ENCODE assay signal across 8 cellular contexts in the genomic region with DNA sequence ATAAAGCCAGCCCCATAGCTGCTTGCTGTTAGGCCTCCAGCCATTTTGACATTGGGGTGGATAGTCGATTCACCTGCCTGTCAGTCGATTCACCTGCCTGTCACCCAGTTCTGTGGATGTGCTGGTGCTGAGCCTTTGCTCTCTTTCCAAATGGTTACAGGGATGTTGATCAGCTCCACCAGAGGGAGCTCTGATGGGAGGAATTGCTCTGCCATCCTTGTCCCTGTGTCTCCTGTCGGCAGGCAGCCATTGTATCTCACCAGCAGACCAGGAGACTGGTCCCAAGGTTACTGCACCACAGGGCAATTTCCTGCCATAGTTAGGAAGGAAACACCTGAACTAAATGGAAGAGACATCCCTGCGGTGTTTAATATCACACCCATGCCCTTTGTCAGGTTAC. TPM values are rescaled to one million over a fixed set of nuclear protein-coding genes. Genes with fewer than 3 reads are reported as not detected.
DNase-seq lines count a peak whose midpoint lies in the region; ATAC-seq and TF ChIP-seq lines count a peak whose summit lies in the region.

No MANE protein-coding gene starts in this region.

- no peak overlapping the region for H3K27ac ChIP-seq in body of pancreas
- no peak overlapping the region for H3K27ac ChIP-seq in liver (ENCODE audit: low read depth in 1 of 2, low read length in 2 of 2)
- no peak overlapping the region for H3K27ac ChIP-seq in CD4-positive, alpha-beta memory T cell (ENCODE audit: low read depth, low read length)

- no peak overlapping the region for H3K9ac ChIP-seq in liver (ENCODE audit: low read depth in 1 of 2, low read length in 2 of 2)

- 36 to 49% methylated on average over 4 of the region's 4 CpGs for WGBS in body of pancreas, 2 donors
- 73% methylated on average over 4 of the region's 4 CpGs for WGBS in liver

- no peaks in the 10 kb centered on the region for H3K9me3 ChIP-seq in body of pancreas
- no peaks in the 10 kb centered on the region for H3K9me3 ChIP-seq in liver (ENCODE audit: control insufficient read depth in 4 of 4, low read length in 3 of 4)
- no peaks in the 10 kb centered on the region for H3K9me3 ChIP-seq in CD4-positive, alpha-beta memory T cell (ENCODE audit: control insufficient read depth in 1 of 2, low read length in 2 of 2)

- no peak overlapping the region for H3K4me3 ChIP-seq in body of pancreas
- no peak overlapping the region for H3K4me3 ChIP-seq in liver (ENCODE audit: low read depth in 1 of 3, low read length in 3 of 3)
- no peak overlapping the region for H3K4me3 ChIP-seq in CD4-positive, alpha-beta memory T cell (ENCODE audit: low read length in 2 of 2)

- ATAC-seq in natural killer cell, result no peak
- no peak for ATAC-seq in natural killer cell treated with Interleukin-12 subunit alpha and Interleukin-12 subunit beta and Interleukin-15 and Interleukin-18, amount 100 ng/mL, for 72 hours
- no peak for ATAC-seq in body of pancreas
- ATAC-seq in HG02763 (IDR thresholded peaks at IDR 0.05; ENCODE audit: unreplicated experiment), result no peak

- POLR2A ChIA-PET in CD4-positive, alpha-beta memory T cell (lab: Charles Lee; ENCODE audit: partially characterized antibody), result no interaction called here

- H3K4me3 Mint-ChIP-seq in natural killer cell, result no peak overlapping the region
- H3K4me3 Mint-ChIP-seq in natural killer cell treated with Interleukin-12 subunit alpha and Interleukin-12 subunit beta and Interleukin-15 and Interleukin-18, amount 100 ng/mL, for 72 hours, result no peak overlapping the region
- H3K4me3 Mint-ChIP-seq in CD4-positive, alpha-beta memory T cell, result peak overlapping the region in 3 of 8 donors; percentile 8 to 41 (median 31)

- H3K27ac Mint-ChIP-seq in natural killer cell, result no peak overlapping the region
- H3K27ac Mint-ChIP-seq in natural killer cell treated with Interleukin-12 subunit alpha and Interleukin-12 subunit beta and Interleukin-15 and Interleukin-18, amount 100 ng/mL, for 72 hours, result no peak overlapping the region
- H3K27ac Mint-ChIP-seq in CD4-positive, alpha-beta memory T cell, result peak overlapping the region in 2 of 7 donors; percentile 37 to 65

- CTCF ChIA-PET in CD4-positive, alpha-beta memory T cell (lab: Charles Lee; ENCODE audit: partially characterized antibody), result interaction anchor here (0.8 to 2.9 kb wide), 8 partner anchors 13 to 223 kb away, joined by 3 to 33 read pairs (median 4); partner anchors contain the start of gene DTX4

- intact Hi-C loops in natural killer cell (cut with micrococcal nuclease) (no loop called here), body of pancreas (cut with DNase I) (loop anchor here (5.0 kb wide), 1 partner anchor 39 kb away; no protein-coding TSS in a partner anchor)
- intact Hi-C loops in CD4-positive, alpha-beta memory T cell (cut with micrococcal nuclease), result no loop called here

- H3K4me1 ChIP-seq in body of pancreas (peaks cover 12% of the 10 kb centered on the region), liver (ENCODE audit: control insufficient read depth in 4 of 4, insufficient read depth in 4 of 4, low read length in 3 of 4) (peaks cover 2 to 16% (median 7%) of the 10 kb centered on the region in 4 donors)
- H3K4me1 ChIP-seq in CD4-positive, alpha-beta memory T cell (ENCODE audit: insufficient read depth, low read length), result peaks cover 15% of the 10 kb centered on the region

- H3K27me3 Mint-ChIP-seq in natural killer cell (ENCODE audit: low read depth in 2 of 2), result peaks cover 0 to 10% of the 10 kb centered on the region in 2 donors
- H3K27me3 Mint-ChIP-seq in natural killer cell treated with Interleukin-12 subunit alpha and Interleukin-12 subunit beta and Interleukin-15 and Interleukin-18, amount 100 ng/mL, for 72 hours, result peaks cover 12 to 23% of the 10 kb centered on the region in 2 donors
- no peaks in the 10 kb centered on the region for H3K27me3 Mint-ChIP-seq in CD4-positive, alpha-beta memory T cell

- TF ChIP-seq CTCF in natural killer cell (IDR thresholded peaks at IDR 0.05) (peak; percentile 24), body of pancreas (IDR thresholded peaks at IDR 0.05) (peak in 6 of 7 experiments; percentile 34 to 57 (median 44)), liver (IDR thresholded peaks at IDR 0.05; ENCODE audit: low read depth, low read length, missing input control) (peak; percentile 66)

- H3K27me3 ChIP-seq in body of pancreas, result no peaks in the 10 kb centered on the region
- no peaks in the 10 kb centered on the region for H3K27me3 ChIP-seq in liver (ENCODE audit: control insufficient read depth in 4 of 4, insufficient read depth in 4 of 4, low read length in 3 of 4)
- H3K27me3 ChIP-seq in CD4-positive, alpha-beta memory T cell (ENCODE audit: insufficient read depth, low read length), result no peaks in the 10 kb centered on the region

- no peak for TF ChIP-seq POLR2A in body of pancreas (IDR thresholded peaks at IDR 0.05)

- H3K9me3 Mint-ChIP-seq in natural killer cell, result no peaks in the 10 kb centered on the region
- H3K9me3 Mint-ChIP-seq in natural killer cell treated with Interleukin-12 subunit alpha and Interleukin-12 subunit beta and Interleukin-15 and Interleukin-18, amount 100 ng/mL, for 72 hours, result no peaks in the 10 kb centered on the region
- no peaks in the 10 kb centered on the region for H3K9me3 Mint-ChIP-seq in CD4-positive, alpha-beta memory T cell

- peak; percentile 69 to 89 for TF ChIP-seq RAD21 in liver (IDR thresholded peaks at IDR 0.05)

- H3K36me3 Mint-ChIP-seq in natural killer cell, result no peaks in the 10 kb centered on the region
- no peaks in the 10 kb centered on the region for H3K36me3 Mint-ChIP-seq in natural killer cell treated with Interleukin-12 subunit alpha and Interleukin-12 subunit beta and Interleukin-15 and Interleukin-18, amount 100 ng/mL, for 72 hours
- peaks cover 0 to 4% of the 10 kb centered on the region in 2 donors for H3K36me3 Mint-ChIP-seq in CD4-positive, alpha-beta memory T cell

- H3K4me1 Mint-ChIP-seq in natural killer cell, result peaks cover 7 to 12% of the 10 kb centered on the region in 2 donors
- H3K4me1 Mint-ChIP-seq in natural killer cell treated with Interleukin-12 subunit alpha and Interleukin-12 subunit beta and Interleukin-15 and Interleukin-18, amount 100 ng/mL, for 72 hours (ENCODE audit: low read depth in 2 of 2), result peaks cover 7 to 10% of the 10 kb centered on the region in 2 donors
- peaks cover 11 to 35% (median 23%) of the 10 kb centered on the region in 4 donors for H3K4me1 Mint-ChIP-seq in CD4-positive, alpha-beta memory T cell

- DNase-seq in natural killer cell, result no peak
- no peak for DNase-seq in natural killer cell treated with Interleukin-12 subunit alpha and Interleukin-12 subunit beta and Interleukin-15 and Interleukin-18, amount 100 ng/mL, for 72 hours (ENCODE audit: low spot score)
- DNase-seq in NCI-H146 (lab: John Stamatoyannopoulos, UW), result peak; percentile 48
- DNase-seq in body of pancreas, result peak; percentile 52 to 60 (median 56)
- DNase-seq in activated CD8-positive, alpha-beta memory T cell treated with anti-CD3 and anti-CD28 coated beads, Interleukin-2, amount 50 U/mL, for 4 hours, result no peak
- DNase-seq in CD4-positive, alpha-beta memory T cell, result no peak

- H3K36me3 ChIP-seq in body of pancreas (replicated peaks in 1 of 2; ENCODE audit: insufficient read depth in 1 of 2, low read depth in 2 of 2) (no peaks in the 10 kb centered on the region), liver (ENCODE audit: control insufficient read depth in 4 of 4, insufficient read depth in 3 of 4, low read depth in 1 of 4, low read length in 3 of 4) (peaks cover under 1 to 36% (median 26%) of the 10 kb centered on the region in 4 donors)
- no peaks in the 10 kb centered on the region for H3K36me3 ChIP-seq in CD4-positive, alpha-beta memory T cell (ENCODE audit: insufficient read depth, low read length)

TF ChIP-seq in liver, 16 proteins besides CTCF, POLR2A, EP300 and RAD21:
- TF ChIP-seq EGR1 (IDR thresholded peaks at IDR 0.05; ENCODE audit: low read depth in 2 of 2), result no peak
- peak; percentile 57 for TF ChIP-seq YY1 (IDR thresholded peaks at IDR 0.05)
- no peak for TF ChIP-seq HNF4G (IDR thresholded peaks at IDR 0.05)

RNA-seq across cellular contexts. Expression of gene MPEG1, which starts 6.1 kb away (rescaled TPM):
- total RNA-seq in natural killer cell (10 to 100 TPM; 11.1 to 20.0 (median 19.6) TPM), body of pancreas (1 to 10 TPM; 1.3 to 3.9 TPM), liver (10 to 100 TPM; 21.1 to 27.2 TPM)
- under 1 TPM in 1 of 2 donors, not detected in 1; 0.11 TPM for total RNA-seq in natural killer cell treated with Interleukin-12 subunit alpha and Interleukin-12 subunit beta and Interleukin-15 and Interleukin-18, amount 100 ng/mL, for 72 hours
- 10 to 100 TPM in 1 of 2 donors, 1 to 10 TPM in 1; 3.2 to 12.8 TPM for polyA plus RNA-seq in liver
- 1 to 10 TPM; 2.1 to 2.7 TPM for total RNA-seq in CD4-positive, alpha-beta memory T cell
- polyA plus RNA-seq in CD4-positive, alpha-beta memory T cell, result under 1 TPM; 0.14 to 0.25 TPM

RNA-seq across cellular contexts. Expression of gene DTX4, which starts 34.7 kb away (rescaled TPM):
- total RNA-seq in natural killer cell, result under 1 TPM; 0.21 to 0.90 (median 0.59) TPM
- total RNA-seq in natural killer cell treated with Interleukin-12 subunit alpha and Interleukin-12 subunit beta and Interleukin-15 and Interleukin-18, amount 100 ng/mL, for 72 hours, result under 1 TPM; 0.17 to 0.33 TPM
- total RNA-seq in body of pancreas, result 10 to 100 TPM in 1 of 2 donors, 1 to 10 TPM in 1; 9.6 to 10.4 TPM
- total RNA-seq in liver, result 10 to 100 TPM; 10.6 to 21.4 TPM
- 10 to 100 TPM in 1 of 2 donors, 1 to 10 TPM in 1; 7.5 to 17.9 TPM for polyA plus RNA-seq in liver
- total RNA-seq in CD4-positive, alpha-beta memory T cell, result 1 to 10 TPM; 2.9 to 3.4 TPM
- under 1 TPM; 0.09 to 0.76 TPM for polyA plus RNA-seq in CD4-positive, alpha-beta memory T cell

Comparison
In these comparisons a context has a peak if more than half of its experiments do, and no peak if none do; other contexts are left out.
1. DNase-seq: peak in NCI-H146 (single experiment) and body of pancreas (4 of 4); none in natural killer cell (single experiment), natural killer cell treated with Interleukin-12 subunit alpha and Interleukin-12 subunit beta and Interleukin-15 and Interleukin-18, amount 100 ng/mL, for 72 hours (single experiment), activated CD8-positive, alpha-beta memory T cell treated with anti-CD3 and anti-CD28 coated beads, Interleukin-2, amount 50 U/mL, for 4 hours (single experiment) and CD4-positive, alpha-beta memory T cell (0 of 5).
2. Peak in every context shown above with its lines, with median percentiles within 50 percentile points of each other: CTCF ChIP-seq.